In genomic region chr2:232335206-232335858, GRCh38 we compare ENCODE assay signal across 9 cellular contexts. TPM values are rescaled to one million over a fixed set of nuclear protein-coding genes. Genes with fewer than 3 reads are reported as not detected.
DNase-seq lines count a peak whose midpoint lies in the region; ATAC-seq and TF ChIP-seq lines count a peak whose summit lies in the region.
"Not testable (repeated sequence)": the region's sequence is repeated elsewhere in the genome, so short reads cannot be mapped to it uniquely, and the experiment has no call there.
"Had no signal": no experiment of that assay in that cellular context is flagged by ENCODE, and none has a peak within 500 bp of the region (broad histone marks: within the 10 kb centered on the region; RNA-seq: fewer than 3 reads in every experiment).

No MANE protein-coding gene starts in this region.

- 61 to 62% methylated on average over 15 of the region's 15 CpGs for WGBS in heart right ventricle, 2 donors

- H3K36me3 ChIP-seq in Peyer's patch = not testable (repeated sequence)
- H3K36me3 ChIP-seq in heart right ventricle = peaks cover 0 to 27% (median 0%) of the 10 kb centered on the region in 9 donors

- in situ Hi-C loops in GM13977 (cut with MboI; ENCODE audit: low pct_unique_long_range_greater_than_20kb, low sequenced_read_pairs, unreplicated experiment) = not testable (repeated sequence)

- TF ChIP-seq CTCF in AG09319 (IDR thresholded peaks at IDR 0.05; ENCODE audit: low read depth, low read length) = peak; percentile 28
- peak; percentile 24 for TF ChIP-seq CTCF in GM13977 (IDR thresholded peaks at IDR 0.05; ENCODE audit: extremely low read depth, insufficient read depth, missing control alignments)
- TF ChIP-seq CTCF in Peyer's patch (IDR thresholded peaks at IDR 0.05) = peak in 5 of 6 experiments; percentile 14 to 42 (median 32)
- peak; percentile 79 for TF ChIP-seq CTCF in chondrocyte (IDR thresholded peaks at IDR 0.05)
- TF ChIP-seq CTCF in heart right ventricle (IDR thresholded peaks at IDR 0.05) = peak; percentile 22 to 69 (median 56)

- not testable (repeated sequence) for H3K4me1 Mint-ChIP-seq in activated T-cell treated with anti-CD3 and anti-CD28 coated beads, Interleukin-2, amount 50 U/mL, for 4 hours (ENCODE audit: low read depth); chondrocyte (ENCODE audit: low read depth); natural killer cell treated with Interleukin-12 subunit alpha and Interleukin-12 subunit beta and Interleukin-15 and Interleukin-18, amount 100 ng/mL, for 72 hours (ENCODE audit: low read depth in 2 of 2); stimulated activated naive B cell treated with anti-CD40 and anti-IgM and Interleukin-4, amounts not matched to agents 10 μg/mL and 1 μg/mL and 100 μg/mL, for 72 hours

- intact Hi-C loops in heart right ventricle (cut with DNase I) = loop anchor here in 1 of 10 donors (10.0 kb wide), 1 partner anchor 99 kb away; no protein-coding TSS in a partner anchor

- H3K9me3 ChIP-seq in Peyer's patch, heart right ventricle: not testable (repeated sequence)

- H3K4me3 Mint-ChIP-seq in activated T-cell treated with anti-CD3 and anti-CD28 coated beads, Interleukin-2, amount 50 U/mL, for 4 hours; chondrocyte (ENCODE audit: unreplicated experiment); natural killer cell treated with Interleukin-12 subunit alpha and Interleukin-12 subunit beta and Interleukin-15 and Interleukin-18, amount 100 ng/mL, for 72 hours; stimulated activated naive B cell treated with anti-CD40 and anti-IgM and Interleukin-4, amounts not matched to agents 10 μg/mL and 1 μg/mL and 100 μg/mL, for 72 hours: not testable (repeated sequence)

- not testable (repeated sequence) for H3K27me3 ChIP-seq in Peyer's patch, heart right ventricle

- not testable (repeated sequence) for H3K4me1 ChIP-seq in Peyer's patch, heart right ventricle

- not testable (repeated sequence) for H3K36me3 Mint-ChIP-seq in activated T-cell treated with anti-CD3 and anti-CD28 coated beads, Interleukin-2, amount 50 U/mL, for 4 hours (ENCODE audit: insufficient read depth); chondrocyte (ENCODE audit: low read depth); natural killer cell treated with Interleukin-12 subunit alpha and Interleukin-12 subunit beta and Interleukin-15 and Interleukin-18, amount 100 ng/mL, for 72 hours
- peaks cover 9 to 23% of the 10 kb centered on the region in 2 donors for H3K36me3 Mint-ChIP-seq in stimulated activated naive B cell treated with anti-CD40 and anti-IgM and Interleukin-4, amounts not matched to agents 10 μg/mL and 1 μg/mL and 100 μg/mL, for 72 hours

- not testable (repeated sequence) for H3K27ac ChIP-seq in Peyer's patch, heart right ventricle

- ATAC-seq in activated T-cell treated with anti-CD3 and anti-CD28 coated beads, Interleukin-2, amount 50 U/mL, for 4 hours = peak; percentile 53 to 56
- ATAC-seq in heart right ventricle = peak in 3 of 8 donors; percentile 22 to 29 (median 28)
- peak; percentile 32 to 46 for ATAC-seq in natural killer cell treated with Interleukin-12 subunit alpha and Interleukin-12 subunit beta and Interleukin-15 and Interleukin-18, amount 100 ng/mL, for 72 hours
- peak; percentile 66 to 77 for ATAC-seq in stimulated activated naive B cell treated with anti-CD40 and anti-IgM and Interleukin-4, amounts not matched to agents 10 μg/mL and 1 μg/mL and 100 μg/mL, for 72 hours (replicated peaks)

- not testable (repeated sequence) for DNase-seq in AG09319 (ENCODE audit: extremely low read depth, low read depth); GM13977 (ENCODE audit: low spot score); activated T-cell treated with anti-CD3 and anti-CD28 coated beads, Interleukin-2, amount 50 U/mL, for 4 hours; heart right ventricle; natural killer cell treated with Interleukin-12 subunit alpha and Interleukin-12 subunit beta and Interleukin-15 and Interleukin-18, amount 100 ng/mL, for 72 hours (ENCODE audit: low spot score); stimulated activated naive B cell treated with anti-CD40 and anti-IgM and Interleukin-4, amounts not matched to agents 10 μg/mL and 1 μg/mL and 100 μg/mL, for 72 hours
- DNase-seq in Peyer's patch (peak in 2 of 3 donors; percentile 29 to 38), chondrocyte (ENCODE audit: low spot score) (peak; percentile 72)

- not testable (repeated sequence) for H3K27ac Mint-ChIP-seq in chondrocyte (ENCODE audit: unreplicated experiment); natural killer cell treated with Interleukin-12 subunit alpha and Interleukin-12 subunit beta and Interleukin-15 and Interleukin-18, amount 100 ng/mL, for 72 hours; stimulated activated naive B cell treated with anti-CD40 and anti-IgM and Interleukin-4, amounts not matched to agents 10 μg/mL and 1 μg/mL and 100 μg/mL, for 72 hours

- H3K27me3 Mint-ChIP-seq in activated T-cell treated with anti-CD3 and anti-CD28 coated beads, Interleukin-2, amount 50 U/mL, for 4 hours (ENCODE audit: low read depth); chondrocyte (ENCODE audit: low read depth); natural killer cell treated with Interleukin-12 subunit alpha and Interleukin-12 subunit beta and Interleukin-15 and Interleukin-18, amount 100 ng/mL, for 72 hours; stimulated activated naive B cell treated with anti-CD40 and anti-IgM and Interleukin-4, amounts not matched to agents 10 μg/mL and 1 μg/mL and 100 μg/mL, for 72 hours: not testable (repeated sequence)

- not testable (repeated sequence) for H3K4me3 ChIP-seq in Peyer's patch, heart right ventricle

- not testable (repeated sequence) for TF ChIP-seq POLR2A in Peyer's patch (IDR thresholded peaks at IDR 0.05)

- H3K9me3 Mint-ChIP-seq in activated T-cell treated with anti-CD3 and anti-CD28 coated beads, Interleukin-2, amount 50 U/mL, for 4 hours; chondrocyte (ENCODE audit: low read depth); natural killer cell treated with Interleukin-12 subunit alpha and Interleukin-12 subunit beta and Interleukin-15 and Interleukin-18, amount 100 ng/mL, for 72 hours; stimulated activated naive B cell treated with anti-CD40 and anti-IgM and Interleukin-4, amounts not matched to agents 10 μg/mL and 1 μg/mL and 100 μg/mL, for 72 hours: not testable (repeated sequence)

RNA-seq across cellular contexts. Expression of gene ALPP, which starts 43.2 kb away (rescaled TPM):
- total RNA-seq in Peyer's patch (not detected), chondrocyte (not detected in 3 replicates), heart right ventricle (not detected)
- total RNA-seq in activated T-cell treated with anti-CD3 and anti-CD28 coated beads, Interleukin-2, amount 50 U/mL, for 4 hours = not detected
- not detected for polyA plus RNA-seq in heart right ventricle
- not detected for total RNA-seq in natural killer cell treated with Interleukin-12 subunit alpha and Interleukin-12 subunit beta and Interleukin-15 and Interleukin-18, amount 100 ng/mL, for 72 hours
- polyA plus RNA-seq: AG04450 had no signal

Comparison
In these comparisons a context has a peak if more than half of its experiments do, and no peak if none do; other contexts are left out.
1. CTCF ChIP-seq: peak in every context shown above with its lines; median percentile 79 in chondrocyte; 56 in heart right ventricle; 32 in Peyer's patch; 28 in AG09319; 24 in GM13977.